In genomic region chr5:142106061-142106460, GRCh38 we compare ENCODE assay signal across 13 cellular contexts. TPM values are rescaled to one million over a fixed set of nuclear protein-coding genes. Genes with fewer than 3 reads are reported as not detected.
DNase-seq lines count a peak whose midpoint lies in the region; ATAC-seq and TF ChIP-seq lines count a peak whose summit lies in the region.
"Had no signal": no experiment of that assay in that cellular context is flagged by ENCODE, and none has a peak within 500 bp of the region (broad histone marks: within the 10 kb centered on the region; RNA-seq: fewer than 3 reads in every experiment).

No MANE protein-coding gene starts in this region.

- no peaks in the 10 kb centered on the region for H3K27me3 Mint-ChIP-seq in activated naive CD8-positive, alpha-beta T cell
- H3K27me3 Mint-ChIP-seq: stimulated activated memory B cell treated with anti-CD40 and anti-IgM and Interleukin-4, amounts not matched to agents 10 μg/mL and 1 μg/mL and 100 μg/mL, for 72 hours had no signal

- peak overlapping the region in 2 of 5 donors; percentile 21 to 36 for H3K9ac ChIP-seq in subcutaneous abdominal adipose tissue (ENCODE audit: low read length in 5 of 5)

- no peaks in the 10 kb centered on the region for H3K36me3 ChIP-seq in heart right ventricle
- peaks cover 0 to 6% (median 0%) of the 10 kb centered on the region in 5 donors for H3K36me3 ChIP-seq in subcutaneous abdominal adipose tissue (ENCODE audit: control insufficient read depth in 5 of 5, insufficient read depth in 5 of 5, low read length in 5 of 5)

- H3K27ac ChIP-seq in heart right ventricle = peak overlapping the region in 7 of 10 donors; percentile 23 to 100 (median 98)
- H3K27ac ChIP-seq in subcutaneous abdominal adipose tissue (ENCODE audit: low read depth, low read length) = peak overlapping the region; percentile 79

- H3K4me1 ChIP-seq in heart right ventricle (peaks cover 0 to 45% (median 30%) of the 10 kb centered on the region in 9 donors), subcutaneous abdominal adipose tissue (ENCODE audit: control insufficient read depth in 5 of 5, insufficient read depth in 5 of 5, low read length in 5 of 5) (peaks cover 4 to 53% (median 23%) of the 10 kb centered on the region in 5 donors)

- H3K9me3 ChIP-seq in heart right ventricle (no peaks in the 10 kb centered on the region), subcutaneous abdominal adipose tissue (ENCODE audit: control insufficient read depth in 5 of 5, low read length in 5 of 5) (no peaks in the 10 kb centered on the region)

- H3K27me3 ChIP-seq in heart right ventricle (no peaks in the 10 kb centered on the region), subcutaneous abdominal adipose tissue (ENCODE audit: control insufficient read depth in 5 of 5, insufficient read depth in 4 of 5, low read length in 5 of 5) (no peaks in the 10 kb centered on the region)

- H3K9me3 Mint-ChIP-seq in activated naive CD8-positive, alpha-beta T cell (ENCODE audit: low read depth) = no peaks in the 10 kb centered on the region
- H3K9me3 Mint-ChIP-seq: stimulated activated memory B cell treated with anti-CD40 and anti-IgM and Interleukin-4, amounts not matched to agents 10 μg/mL and 1 μg/mL and 100 μg/mL, for 72 hours had no signal

- ATAC-seq in heart right ventricle = peak in 3 of 8 donors; percentile 12 to 34 (median 18)
- ATAC-seq: PC-3; stimulated activated memory B cell treated with anti-CD40 and anti-IgM and Interleukin-4, amounts not matched to agents 10 μg/mL and 1 μg/mL and 100 μg/mL, for 72 hours had no signal

- peak overlapping the region; percentile 58 for H3K4me3 Mint-ChIP-seq in activated naive CD8-positive, alpha-beta T cell
- H3K4me3 Mint-ChIP-seq: stimulated activated memory B cell treated with anti-CD40 and anti-IgM and Interleukin-4, amounts not matched to agents 10 μg/mL and 1 μg/mL and 100 μg/mL, for 72 hours had no signal

- peaks cover 63% of the 10 kb centered on the region for H3K4me1 Mint-ChIP-seq in activated naive CD8-positive, alpha-beta T cell (ENCODE audit: low read depth)

- H3K36me3 Mint-ChIP-seq in activated naive CD8-positive, alpha-beta T cell = peaks cover 15% of the 10 kb centered on the region
- H3K36me3 Mint-ChIP-seq: stimulated activated memory B cell treated with anti-CD40 and anti-IgM and Interleukin-4, amounts not matched to agents 10 μg/mL and 1 μg/mL and 100 μg/mL, for 72 hours had no signal

- 69 to 70% methylated on average over 3 of the region's 3 CpGs for WGBS in heart right ventricle, 2 donors

- H3K4me3 ChIP-seq in heart right ventricle (no peak overlapping the region), subcutaneous abdominal adipose tissue (ENCODE audit: low read depth in 1 of 5, low read length in 5 of 5) (no peak overlapping the region)

- TF ChIP-seq CTCF in heart right ventricle (IDR thresholded peaks at IDR 0.05) = no peak

- peak overlapping the region; percentile 97 for H3K27ac Mint-ChIP-seq in activated naive CD8-positive, alpha-beta T cell
- H3K27ac Mint-ChIP-seq: stimulated activated memory B cell treated with anti-CD40 and anti-IgM and Interleukin-4, amounts not matched to agents 10 μg/mL and 1 μg/mL and 100 μg/mL, for 72 hours had no signal

- intact Hi-C loops in heart right ventricle (cut with DNase I) = loop anchor here in 4 of 10 donors (5.0 kb wide), 4 partner anchors 44 to 94 kb away; partner anchors contain the start of gene GNPDA1 (in 1 of the 4)

- DNase-seq in EH (ENCODE audit: low read depth) = peak; percentile 9
- peak in 1 of 2 donors; percentile 36 for DNase-seq in heart right ventricle
- DNase-seq in HuH-7.5 (ENCODE audit: low spot score) = no peak
- DNase-seq in NK-92 treated with Interleukin-12 subunit alpha and Interleukin-12 subunit beta, amount 100 ng/mL, for 24 hours (lab: John Stamatoyannopoulos, UW) = no peak
- DNase-seq in NCI-H1694 (lab: John Stamatoyannopoulos, UW) = no peak
- DNase-seq: activated CD4-positive, alpha-beta T cell treated with anti-CD3 and anti-CD28 coated beads for 1 hour; activated effector memory CD4-positive, alpha-beta T cell treated with Interleukin-2 at 50 U/mL for 16 hours; erythroblast; PC-3; stimulated activated CD4-positive, alpha-beta T cell treated with anti-CD3 and anti-CD28 coated beads, Interleukin-4, amount 100 ng/mL, for 24 hours had no signal

RNA-seq across cellular contexts. Expression of gene NDFIP1, which starts 2.5 kb away (rescaled TPM):
- total RNA-seq in heart right ventricle = 10 to 100 TPM; 52.7 to 67.4 (median 60.7) TPM
- 10 to 100 TPM; 25.2 to 52.8 TPM for polyA plus RNA-seq in heart right ventricle
